Comparison of ENCODE assay signal across 1 cellular context in the genomic region with DNA sequence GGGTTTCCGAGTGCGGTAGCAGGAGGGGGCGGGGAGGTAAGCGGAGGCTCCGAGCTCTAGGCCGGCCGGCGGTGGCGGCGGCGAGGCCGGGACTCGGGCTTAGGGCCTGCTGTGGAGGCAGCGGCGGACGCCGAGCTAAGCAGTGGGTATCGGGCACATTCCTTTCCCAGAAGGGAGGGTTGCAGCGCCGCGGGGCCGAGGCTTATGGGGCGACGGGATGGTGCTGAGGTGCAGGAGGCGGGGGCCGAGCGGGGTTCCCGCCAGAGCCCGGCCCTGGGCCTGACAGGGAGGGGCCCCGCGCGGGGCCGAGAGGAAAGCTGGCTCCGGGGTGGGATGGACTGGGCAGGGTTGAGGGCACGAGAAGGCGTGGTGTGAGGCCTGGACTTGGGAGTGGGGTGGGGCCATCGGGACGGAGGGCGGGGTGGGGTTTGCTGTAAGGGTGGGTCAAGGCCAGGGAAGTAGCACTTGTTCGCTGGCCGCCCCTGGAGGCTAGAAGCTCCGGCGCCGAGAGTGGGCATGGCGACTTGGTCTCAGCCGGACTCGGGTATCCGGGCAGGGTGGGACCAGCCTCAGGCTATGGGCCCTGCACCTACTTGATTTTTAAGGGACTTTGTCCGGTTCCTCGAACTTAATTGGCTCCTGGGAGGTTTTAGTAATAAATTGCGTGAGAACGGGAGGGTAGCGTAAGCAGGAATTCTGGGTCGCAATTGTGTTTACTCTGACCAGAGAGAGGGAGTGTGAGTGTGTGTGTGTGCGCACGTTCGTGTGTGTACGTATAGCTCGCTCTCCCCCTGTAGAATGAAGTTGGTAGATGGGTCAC.
TF ChIP-seq lines count a peak whose summit lies in the region.

A gene with protein sequence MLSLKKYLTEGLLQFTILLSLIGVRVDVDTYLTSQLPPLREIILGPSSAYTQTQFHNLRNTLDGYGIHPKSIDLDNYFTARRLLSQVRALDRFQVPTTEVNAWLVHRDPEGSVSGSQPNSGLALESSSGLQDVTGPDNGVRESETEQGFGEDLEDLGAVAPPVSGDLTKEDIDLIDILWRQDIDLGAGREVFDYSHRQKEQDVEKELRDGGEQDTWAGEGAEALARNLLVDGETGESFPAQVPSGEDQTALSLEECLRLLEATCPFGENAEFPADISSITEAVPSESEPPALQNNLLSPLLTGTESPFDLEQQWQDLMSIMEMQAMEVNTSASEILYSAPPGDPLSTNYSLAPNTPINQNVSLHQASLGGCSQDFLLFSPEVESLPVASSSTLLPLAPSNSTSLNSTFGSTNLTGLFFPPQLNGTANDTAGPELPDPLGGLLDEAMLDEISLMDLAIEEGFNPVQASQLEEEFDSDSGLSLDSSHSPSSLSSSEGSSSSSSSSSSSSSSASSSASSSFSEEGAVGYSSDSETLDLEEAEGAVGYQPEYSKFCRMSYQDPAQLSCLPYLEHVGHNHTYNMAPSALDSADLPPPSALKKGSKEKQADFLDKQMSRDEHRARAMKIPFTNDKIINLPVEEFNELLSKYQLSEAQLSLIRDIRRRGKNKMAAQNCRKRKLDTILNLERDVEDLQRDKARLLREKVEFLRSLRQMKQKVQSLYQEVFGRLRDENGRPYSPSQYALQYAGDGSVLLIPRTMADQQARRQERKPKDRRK (plus strand): TSS at position 39 of the 820 bp plus-strand sequence. CDS start 2,760 bp downstream, outside the sequence.

TF ChIP-seq in HepG2, 621 proteins besides CTCF, POLR2A, EP300 and RAD21 (continued from another document and continues in another):
- TF ChIP-seq, protein P1, sequence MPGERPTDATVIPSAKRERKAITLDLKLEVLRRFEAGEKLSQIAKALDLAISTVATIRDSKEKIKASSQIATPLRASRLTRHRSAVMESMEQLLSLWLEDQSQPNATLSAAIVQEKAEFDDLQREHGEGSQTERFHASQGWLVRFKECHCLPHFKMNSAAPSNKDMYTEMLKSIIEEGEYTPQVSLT (CRISPR knock-in tag; IDR thresholded peaks at IDR 0.05; ENCODE audit: borderline replicate concordance, low read depth), result no peak
- TF ChIP-seq, protein P2, sequence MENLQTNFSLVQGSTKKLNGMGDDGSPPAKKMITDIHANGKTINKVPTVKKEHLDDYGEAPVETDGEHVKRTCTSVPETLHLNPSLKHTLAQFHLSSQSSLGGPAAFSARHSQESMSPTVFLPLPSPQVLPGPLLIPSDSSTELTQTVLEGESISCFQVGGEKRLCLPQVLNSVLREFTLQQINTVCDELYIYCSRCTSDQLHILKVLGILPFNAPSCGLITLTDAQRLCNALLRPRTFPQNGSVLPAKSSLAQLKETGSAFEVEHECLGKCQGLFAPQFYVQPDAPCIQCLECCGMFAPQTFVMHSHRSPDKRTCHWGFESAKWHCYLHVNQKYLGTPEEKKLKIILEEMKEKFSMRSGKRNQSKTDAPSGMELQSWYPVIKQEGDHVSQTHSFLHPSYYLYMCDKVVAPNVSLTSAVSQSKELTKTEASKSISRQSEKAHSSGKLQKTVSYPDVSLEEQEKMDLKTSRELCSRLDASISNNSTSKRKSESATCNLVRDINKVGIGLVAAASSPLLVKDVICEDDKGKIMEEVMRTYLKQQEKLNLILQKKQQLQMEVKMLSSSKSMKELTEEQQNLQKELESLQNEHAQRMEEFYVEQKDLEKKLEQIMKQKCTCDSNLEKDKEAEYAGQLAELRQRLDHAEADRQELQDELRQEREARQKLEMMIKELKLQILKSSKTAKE (CRISPR knock-in tag; IDR thresholded peaks at IDR 0.05; ENCODE audit: borderline replicate concordance), result peak; percentile 47; the same call in 1 of the 2 replicates
- TF ChIP-seq SNAPC2 (CRISPR knock-in tag; IDR thresholded peaks at IDR 0.05), result peak; percentile 30; the same call in 1 of the 2 replicates
- peak; percentile 88; the same call in 1 of the 2 replicates for TF ChIP-seq NKX3-1 (CRISPR knock-in tag; IDR thresholded peaks at IDR 0.05)
- TF ChIP-seq FOXC1 (CRISPR knock-in tag; IDR thresholded peaks at IDR 0.05; ENCODE audit: borderline replicate concordance), result no peak
- TF ChIP-seq TSC22D2 (CRISPR knock-in tag; IDR thresholded peaks at IDR 0.05; ENCODE audit: borderline replicate concordance), result peak; percentile 31; the same call in 1 of the 2 replicates
- TF ChIP-seq SRY (CRISPR knock-in tag; IDR thresholded peaks at IDR 0.05), result peak; percentile 64; the same call in 1 of the 2 replicates
- TF ChIP-seq CENPT (CRISPR knock-in tag; IDR thresholded peaks at IDR 0.05; ENCODE audit: low read depth), result no peak
- no peak for TF ChIP-seq CBFB (CRISPR knock-in tag; IDR thresholded peaks at IDR 0.05)
- TF ChIP-seq U2AF2 (IDR thresholded peaks at IDR 0.05; ENCODE audit: low read depth, low read length), result no peak
- peak; percentile 33; the same call in 1 of the 2 replicates for TF ChIP-seq NCOR1 (IDR thresholded peaks at IDR 0.05; ENCODE audit: borderline replicate concordance, low read length)
- peak; percentile 75; the same call in 1 of the 2 replicates for TF ChIP-seq ZKSCAN8 (CRISPR knock-in tag; IDR thresholded peaks at IDR 0.05; ENCODE audit: borderline replicate concordance)
- TF ChIP-seq GFI1 (CRISPR knock-in tag; IDR thresholded peaks at IDR 0.05; ENCODE audit: borderline replicate concordance), result peak; percentile 69
- no peak for TF ChIP-seq ZNF615 (CRISPR knock-in tag; IDR thresholded peaks at IDR 0.05; ENCODE audit: borderline replicate concordance)
- no peak for TF ChIP-seq ZFP36L2 (CRISPR knock-in tag; IDR thresholded peaks at IDR 0.05)
- no peak; the same call in 1 of the 2 replicates for TF ChIP-seq ZNF263 (CRISPR knock-in tag; IDR thresholded peaks at IDR 0.05)
- peak; percentile 55; the same call in 1 of the 2 replicates for TF ChIP-seq KLF11 (CRISPR knock-in tag; IDR thresholded peaks at IDR 0.05)
- TF ChIP-seq HOXD1 (CRISPR knock-in tag; IDR thresholded peaks at IDR 0.05), result no peak
- peak; percentile 88 for TF ChIP-seq ZNF816 (CRISPR knock-in tag; IDR thresholded peaks at IDR 0.05; ENCODE audit: borderline replicate concordance)
- no peak for TF ChIP-seq REXO4 (CRISPR knock-in tag; IDR thresholded peaks at IDR 0.05; ENCODE audit: borderline replicate concordance)
- peak; percentile 80 for TF ChIP-seq KLF6 (CRISPR knock-in tag; IDR thresholded peaks at IDR 0.05)
- TF ChIP-seq, protein P3, sequence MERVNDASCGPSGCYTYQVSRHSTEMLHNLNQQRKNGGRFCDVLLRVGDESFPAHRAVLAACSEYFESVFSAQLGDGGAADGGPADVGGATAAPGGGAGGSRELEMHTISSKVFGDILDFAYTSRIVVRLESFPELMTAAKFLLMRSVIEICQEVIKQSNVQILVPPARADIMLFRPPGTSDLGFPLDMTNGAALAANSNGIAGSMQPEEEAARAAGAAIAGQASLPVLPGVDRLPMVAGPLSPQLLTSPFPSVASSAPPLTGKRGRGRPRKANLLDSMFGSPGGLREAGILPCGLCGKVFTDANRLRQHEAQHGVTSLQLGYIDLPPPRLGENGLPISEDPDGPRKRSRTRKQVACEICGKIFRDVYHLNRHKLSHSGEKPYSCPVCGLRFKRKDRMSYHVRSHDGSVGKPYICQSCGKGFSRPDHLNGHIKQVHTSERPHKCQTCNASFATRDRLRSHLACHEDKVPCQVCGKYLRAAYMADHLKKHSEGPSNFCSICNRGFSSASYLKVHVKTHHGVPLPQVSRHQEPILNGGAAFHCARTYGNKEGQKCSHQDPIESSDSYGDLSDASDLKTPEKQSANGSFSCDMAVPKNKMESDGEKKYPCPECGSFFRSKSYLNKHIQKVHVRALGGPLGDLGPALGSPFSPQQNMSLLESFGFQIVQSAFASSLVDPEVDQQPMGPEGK (CRISPR knock-in tag; IDR thresholded peaks at IDR 0.05), result peak; percentile 78
- TF ChIP-seq, protein P4, sequence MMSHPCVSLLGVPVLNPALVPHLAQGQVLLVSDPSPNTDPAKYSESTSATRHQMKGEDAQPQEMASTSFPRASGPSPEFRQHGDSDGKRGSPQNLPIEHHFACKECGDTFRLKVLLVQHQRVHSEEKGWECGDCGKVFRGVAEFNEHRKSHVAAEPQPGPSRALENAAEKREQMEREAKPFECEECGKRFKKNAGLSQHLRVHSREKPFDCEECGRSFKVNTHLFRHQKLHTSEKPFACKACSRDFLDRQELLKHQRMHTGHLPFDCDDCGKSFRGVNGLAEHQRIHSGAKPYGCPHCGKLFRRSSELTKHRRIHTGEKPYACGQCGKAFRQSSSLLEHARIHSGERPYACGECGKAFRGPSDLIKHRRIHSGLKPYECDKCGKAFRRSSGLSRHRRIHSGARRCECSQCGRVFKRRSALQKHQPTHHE (CRISPR knock-in tag; IDR thresholded peaks at IDR 0.05; ENCODE audit: borderline replicate concordance), result peak; percentile 85; the same call in 1 of the 2 replicates
- TF ChIP-seq NBN (conservative IDR thresholded peaks at IDR 0.05), result no peak
- TF ChIP-seq ZNF850 (CRISPR knock-in tag; conservative IDR thresholded peaks at IDR 0.05), result no peak; the same call in 1 of the 2 replicates
- peak; percentile 53; the same call in 1 of the 2 replicates for TF ChIP-seq ZFP1 (CRISPR knock-in tag; IDR thresholded peaks at IDR 0.05)
- TF ChIP-seq, protein P5, sequence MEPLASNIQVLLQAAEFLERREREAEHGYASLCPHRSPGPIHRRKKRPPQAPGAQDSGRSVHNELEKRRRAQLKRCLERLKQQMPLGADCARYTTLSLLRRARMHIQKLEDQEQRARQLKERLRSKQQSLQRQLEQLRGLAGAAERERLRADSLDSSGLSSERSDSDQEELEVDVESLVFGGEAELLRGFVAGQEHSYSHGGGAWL (CRISPR knock-in tag; IDR thresholded peaks at IDR 0.05), result peak; percentile 84
- TF ChIP-seq ARHGAP35 (CRISPR knock-in tag; IDR thresholded peaks at IDR 0.05; ENCODE audit: borderline replicate concordance), result no peak; the same call in 1 of the 2 replicates
- peak; percentile 74; the same call in 1 of the 2 replicates for TF ChIP-seq ZNF761 (CRISPR knock-in tag; conservative IDR thresholded peaks at IDR 0.05)
- TF ChIP-seq, protein P6, sequence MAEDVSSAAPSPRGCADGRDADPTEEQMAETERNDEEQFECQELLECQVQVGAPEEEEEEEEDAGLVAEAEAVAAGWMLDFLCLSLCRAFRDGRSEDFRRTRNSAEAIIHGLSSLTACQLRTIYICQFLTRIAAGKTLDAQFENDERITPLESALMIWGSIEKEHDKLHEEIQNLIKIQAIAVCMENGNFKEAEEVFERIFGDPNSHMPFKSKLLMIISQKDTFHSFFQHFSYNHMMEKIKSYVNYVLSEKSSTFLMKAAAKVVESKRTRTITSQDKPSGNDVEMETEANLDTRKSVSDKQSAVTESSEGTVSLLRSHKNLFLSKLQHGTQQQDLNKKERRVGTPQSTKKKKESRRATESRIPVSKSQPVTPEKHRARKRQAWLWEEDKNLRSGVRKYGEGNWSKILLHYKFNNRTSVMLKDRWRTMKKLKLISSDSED (CRISPR knock-in tag; IDR thresholded peaks at IDR 0.05), result no peak
- TF ChIP-seq, protein P7, sequence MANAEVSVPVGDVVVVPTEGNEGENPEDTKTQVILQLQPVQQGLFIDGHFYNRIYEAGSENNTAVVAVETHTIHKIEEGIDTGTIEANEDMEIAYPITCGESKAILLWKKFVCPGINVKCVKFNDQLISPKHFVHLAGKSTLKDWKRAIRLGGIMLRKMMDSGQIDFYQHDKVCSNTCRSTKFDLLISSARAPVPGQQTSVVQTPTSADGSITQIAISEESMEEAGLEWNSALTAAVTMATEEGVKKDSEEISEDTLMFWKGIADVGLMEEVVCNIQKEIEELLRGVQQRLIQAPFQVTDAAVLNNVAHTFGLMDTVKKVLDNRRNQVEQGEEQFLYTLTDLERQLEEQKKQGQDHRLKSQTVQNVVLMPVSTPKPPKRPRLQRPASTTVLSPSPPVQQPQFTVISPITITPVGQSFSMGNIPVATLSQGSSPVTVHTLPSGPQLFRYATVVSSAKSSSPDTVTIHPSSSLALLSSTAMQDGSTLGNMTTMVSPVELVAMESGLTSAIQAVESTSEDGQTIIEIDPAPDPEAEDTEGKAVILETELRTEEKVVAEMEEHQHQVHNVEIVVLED (CRISPR knock-in tag; IDR thresholded peaks at IDR 0.05; ENCODE audit: borderline replicate concordance), result peak; percentile 76
- TF ChIP-seq SOX6 (IDR thresholded peaks at IDR 0.05), result no peak
- peak; percentile 54 for TF ChIP-seq SOX6 (CRISPR knock-in tag; IDR thresholded peaks at IDR 0.05)
- TF ChIP-seq NFE2L2 (IDR thresholded peaks at IDR 0.05; ENCODE audit: low read length), result peak; percentile 7; the same call in 1 of the 2 replicates
- peak; percentile 76 for TF ChIP-seq KMT2A (CRISPR knock-in tag; IDR thresholded peaks at IDR 0.05)
- no peak for TF ChIP-seq ZNF17 (CRISPR knock-in tag; IDR thresholded peaks at IDR 0.05)
- peak; percentile 95 for TF ChIP-seq KDM5B (CRISPR knock-in tag; IDR thresholded peaks at IDR 0.05; ENCODE audit: borderline replicate concordance)
